Comparison of ENCODE assay signal across 21 cellular contexts in genomic region chr20:31803552-31804291, GRCh38. TPM values are rescaled to one million over a fixed set of nuclear protein-coding genes. Genes with fewer than 3 reads are reported as not detected.
DNase-seq lines count a peak whose midpoint lies in the region; ATAC-seq, FAIRE-seq and TF ChIP-seq lines count a peak whose summit lies in the region.
"Had no signal": no experiment of that assay in that cellular context is flagged by ENCODE, and none has a peak within 500 bp of the region (broad histone marks: within the 10 kb centered on the region; RNA-seq: fewer than 3 reads in every experiment).

No MANE protein-coding gene starts in this region.

- no peak for TF ChIP-seq POLR2A in HepG2 (IDR thresholded peaks at IDR 0.05; ENCODE audit: insufficient read depth in 1 of 2, low read depth in 2 of 2, low read length in 2 of 2)
- no peak for TF ChIP-seq POLR2A in right lobe of liver (IDR thresholded peaks at IDR 0.05)

- CTCF ChIA-PET in HepG2 (lab: Yijun Ruan, JAX; ENCODE audit: low intra/inter-chr PET ratio, low total read pairs) = no interaction called here

- BruUV-seq in HepG2 (replicated peaks; lab: Mats Ljungman, UMichigan) = TSS peak; percentile 6

- H3K36me3 ChIP-seq in HepG2 (replicated peaks in 1 of 2; ENCODE audit: control insufficient read depth in 1 of 2, insufficient read depth in 2 of 2, low read length in 2 of 2) (peaks cover 14 to 50% of the 10 kb centered on the region in 2 experiments), right lobe of liver (no peaks in the 10 kb centered on the region), osteoblast (ENCODE audit: insufficient read depth, low read length) (peaks cover 56% of the 10 kb centered on the region)

- no peak overlapping the region for H3K4me3 Mint-ChIP-seq in T-helper 17 cell
- H3K4me3 Mint-ChIP-seq in chondrocyte (ENCODE audit: unreplicated experiment) = no peak overlapping the region
- H3K4me3 Mint-ChIP-seq in type B pancreatic cell = no peak overlapping the region
- H3K4me3 Mint-ChIP-seq: CD8-positive, alpha-beta T cell; HFFc6 had no signal

- ATAC-seq in HepG2 = no peak
- no peak for ATAC-seq in right lobe of liver
- ATAC-seq in T-helper 17 cell = no peak
- no peak for ATAC-seq in left ventricle myocardium superior
- ATAC-seq: CD8-positive, alpha-beta T cell had no signal

- DNase-seq in HepG2 (ENCODE audit: low spot score) = no peak
- DNase-seq in right lobe of liver = no peak
- DNase-seq in T-helper 17 cell = no peak
- no peak for DNase-seq in chondrocyte (ENCODE audit: low spot score)
- DNase-seq in type B pancreatic cell (ENCODE audit: extremely low spot score, unreplicated experiment) = peak; percentile 57
- no peak for DNase-seq in left ventricle myocardium superior
- no peak for DNase-seq in UCSD-AML1 (lab: John Stamatoyannopoulos, UW; ENCODE audit: unreplicated experiment)
- DNase-seq in osteoblast (ENCODE audit: insufficient read length, low spot score, missing footprints) = no peak
- DNase-seq: AML-193; CD8-positive, alpha-beta T cell; GOT3; HFFc6; NCI-H1417; NCI-H2029; NCI-H2171 treated with DMSO at 0.1 percent for 48 hours; NCI-H774; SHP77 had no signal

- H3K9me3 Mint-ChIP-seq in chondrocyte (ENCODE audit: low read depth) (no peaks in the 10 kb centered on the region), type B pancreatic cell (no peaks in the 10 kb centered on the region)
- H3K9me3 Mint-ChIP-seq: CD8-positive, alpha-beta T cell; HFFc6 had no signal

- intact Hi-C loops in HepG2 (cut with micrococcal nuclease; ENCODE audit: unreplicated experiment) = no loop called here
- intact Hi-C loops in right lobe of liver (cut with DNase I) = no loop called here
- intact Hi-C loops in left ventricle myocardium superior (cut with micrococcal nuclease) = no loop called here

- 97% methylated on average over 7 of the region's 7 CpGs for WGBS in HepG2 (ENCODE audit: low lambda C conversion rate)
- 83% methylated on average over 7 of the region's 7 CpGs for WGBS in right lobe of liver (ENCODE audit: insufficient coverage, low coverage, low lambda C conversion rate, missing lambda C conversion rate)

- H3K4me3 ChIP-seq in HepG2 (replicated peaks in 1 of 3; ENCODE audit: insufficient read depth in 1 of 3, low read depth in 2 of 3, low read length in 3 of 3) = no peak overlapping the region
- no peak overlapping the region for H3K4me3 ChIP-seq in right lobe of liver
- no peak overlapping the region for H3K4me3 ChIP-seq in osteoblast (ENCODE audit: insufficient read depth, low read length)

- H3K4me1 ChIP-seq in HepG2 (ENCODE audit: insufficient read depth, low read length) (no peaks in the 10 kb centered on the region), right lobe of liver (no peaks in the 10 kb centered on the region), osteoblast (ENCODE audit: insufficient read depth, low read length) (no peaks in the 10 kb centered on the region)

- FAIRE-seq in HepG2 (lab: Jason Lieb, UNC) = no peak
- FAIRE-seq: D721Med, RCC 7860 had no signal

- POLR2A ChIA-PET in HepG2 (lab: Yijun Ruan, JAX) = no interaction called here

- in situ Hi-C loops in HepG2 (cut with HindIII; ENCODE audit: extremely low pct_ligation_motif_present, low pct_unique_long_range_greater_than_20kb) = no loop called here

- no peaks in the 10 kb centered on the region for H3K27me3 ChIP-seq in HepG2 (ENCODE audit: control insufficient read depth in 1 of 2, insufficient read depth in 2 of 2, low read length in 2 of 2)
- H3K27me3 ChIP-seq in right lobe of liver = no peaks in the 10 kb centered on the region
- no peaks in the 10 kb centered on the region for H3K27me3 ChIP-seq in osteoblast (ENCODE audit: insufficient read depth, low read length)

- H3K27me3 Mint-ChIP-seq in T-helper 17 cell = no peaks in the 10 kb centered on the region
- H3K27me3 Mint-ChIP-seq in chondrocyte (ENCODE audit: low read depth) = no peaks in the 10 kb centered on the region
- no peaks in the 10 kb centered on the region for H3K27me3 Mint-ChIP-seq in type B pancreatic cell

- H3K9me3 ChIP-seq in HepG2 (ENCODE audit: low read length) (no peaks in the 10 kb centered on the region), right lobe of liver (no peaks in the 10 kb centered on the region), T-helper 17 cell (ENCODE audit: control insufficient read depth, low read length, poor library complexity, severe bottlenecking) (no peaks in the 10 kb centered on the region), osteoblast (ENCODE audit: low read depth, low read length) (no peaks in the 10 kb centered on the region)

- H4K20me1 ChIP-seq in HepG2 (ENCODE audit: insufficient read depth, low read length) (no peaks in the 10 kb centered on the region), osteoblast (ENCODE audit: insufficient read depth, low read length) (no peaks in the 10 kb centered on the region)

- H3K9ac ChIP-seq in HepG2 (ENCODE audit: insufficient read depth, low read depth, low read length) = no peak overlapping the region

- H3K79me2 ChIP-seq in HepG2 (ENCODE audit: insufficient read depth, low read length) (no peaks in the 10 kb centered on the region), osteoblast (ENCODE audit: insufficient read depth, low read length) (no peaks in the 10 kb centered on the region)

- H3K27ac Mint-ChIP-seq in T-helper 17 cell (peak overlapping the region; percentile 82), chondrocyte (ENCODE audit: unreplicated experiment) (peak overlapping the region; percentile 19), type B pancreatic cell (no peak overlapping the region)
- H3K27ac Mint-ChIP-seq: CD8-positive, alpha-beta T cell; HFFc6 had no signal

- H2AFZ ChIP-seq in HepG2 (ENCODE audit: low read length) (no peak overlapping the region), osteoblast (ENCODE audit: low read length) (no peak overlapping the region)

- H3K4me2 ChIP-seq in HepG2 (ENCODE audit: low read depth, low read length) (no peak overlapping the region), osteoblast (ENCODE audit: insufficient read depth, low read length) (no peak overlapping the region)

- TF ChIP-seq RAD21 in HepG2 (CRISPR knock-in tag; IDR thresholded peaks at IDR 0.05) = no peak

- H3K36me3 Mint-ChIP-seq in T-helper 17 cell (ENCODE audit: low read depth) (peaks cover 2% of the 10 kb centered on the region), chondrocyte (ENCODE audit: low read depth) (peaks cover 27% of the 10 kb centered on the region), type B pancreatic cell (peaks cover 8% of the 10 kb centered on the region)
- H3K36me3 Mint-ChIP-seq: CD8-positive, alpha-beta T cell had no signal

- H3K4me1 Mint-ChIP-seq in T-helper 17 cell (peaks cover 11% of the 10 kb centered on the region), chondrocyte (ENCODE audit: low read depth) (peaks cover 42% of the 10 kb centered on the region), type B pancreatic cell (ENCODE audit: unreplicated experiment) (peaks cover 4% of the 10 kb centered on the region)

- no peak for TF ChIP-seq CTCF in HepG2 (CRISPR knock-in tag; IDR thresholded peaks at IDR 0.05)
- TF ChIP-seq CTCF in right lobe of liver (IDR thresholded peaks at IDR 0.05) = no peak
- no peak for TF ChIP-seq CTCF in chondrocyte (IDR thresholded peaks at IDR 0.05)
- TF ChIP-seq CTCF in type B pancreatic cell (conservative IDR thresholded peaks at IDR 0.05) = no peak
- no peak for TF ChIP-seq CTCF in osteoblast (IDR thresholded peaks at IDR 0.05; ENCODE audit: extremely low read depth, low read depth, low read length)

- TF ChIP-seq EP300 in HepG2 (IDR thresholded peaks at IDR 0.05; ENCODE audit: low read depth in 2 of 2, low read length in 2 of 2) (no peak), HepG2 (CRISPR knock-in tag; IDR thresholded peaks at IDR 0.05; ENCODE audit: borderline replicate concordance) (no peak)

- H3K27ac ChIP-seq in HepG2 (ENCODE audit: extremely low read length, insufficient read depth, low read length) (no peak overlapping the region), right lobe of liver (no peak overlapping the region), osteoblast (ENCODE audit: low read depth, low read length) (no peak overlapping the region)

RNA-seq across cellular contexts. Expression of gene MYLK2, which starts 15.4 kb away (rescaled TPM):
- total RNA-seq in HepG2 (2016; rRNA removed; fragmentation: Illumina TruSeq; extraction: Trizol) (0.27 TPM in 1 of 2 replicates, not detected in the other), right lobe of liver (not detected), T-helper 17 cell (not detected), chondrocyte (1.3 to 3.3 TPM (median 2.9 TPM) in 3 replicates), type B pancreatic cell (ENCODE audit: low replicate concordance) (0.21 and 0.77 TPM in 2 replicates), left ventricle myocardium superior (0.10 TPM), osteoblast (under 0.01 and 0.36 TPM in 2 replicates)
- total RNA-seq in HepG2 (2016; cell fraction: cytosol; rRNA removed; fragmentation: Illumina TruSeq; extraction: Trizol; ENCODE audit: low read depth) = 0.09 and 0.10 TPM in 2 replicates
- total RNA-seq in HepG2 (2016; cell fraction: insoluble cytoplasmic fraction; rRNA removed; fragmentation: Illumina TruSeq; extraction: Trizol) = 0.17 TPM in 1 of 2 replicates, not detected in the other
- 0.06 and 0.10 TPM in 2 replicates for total RNA-seq in HepG2 (2016; cell fraction: membrane; rRNA removed; fragmentation: Illumina TruSeq; extraction: Trizol)
- total RNA-seq in HepG2 (2016; cell fraction: nucleus; rRNA removed; fragmentation: Illumina TruSeq; extraction: Trizol) = 0.50 TPM in 1 of 2 replicates, not detected in the other
- 0.04 TPM in 1 of 2 replicates, not detected in the other for polyA plus RNA-seq in HepG2 (2011; rRNA removed)
- 0.03 TPM in 1 of 2 replicates, not detected in the other for polyA plus RNA-seq in HepG2 (2011; cell fraction: cytosol; rRNA removed)
- polyA plus RNA-seq in HepG2 (2011; cell fraction: nucleus; rRNA removed) = 0.05 and 0.32 TPM in 2 replicates
- polyA plus RNA-seq in HepG2 (2012) = not detected in 2 replicates
- polyA plus RNA-seq in HepG2 (2016; cell fraction: cytosol; fragmentation: Illumina TruSeq; extraction: Trizol; ENCODE audit: low read depth) = 0.10 TPM in 1 of 2 replicates, not detected in the other
- polyA plus RNA-seq in HepG2 (2016; cell fraction: insoluble cytoplasmic fraction; fragmentation: Illumina TruSeq; extraction: Trizol; ENCODE audit: low read depth) = 0.21 TPM in 1 of 2 replicates, not detected in the other
- polyA plus RNA-seq in HepG2 (2016; cell fraction: membrane; fragmentation: Illumina TruSeq; extraction: Trizol; ENCODE audit: low read depth) = 0.22 TPM in 1 of 2 replicates, not detected in the other
- polyA plus RNA-seq in HepG2 (2016; cell fraction: nucleus; fragmentation: Illumina TruSeq; extraction: Trizol; ENCODE audit: insufficient read depth, low read depth) = 0.52 and 0.59 TPM in 2 replicates
- polyA minus RNA-seq in HepG2 (2011; rRNA and poly(A)+ RNA removed; ENCODE audit: low replicate concordance) = 0.18 and 0.28 TPM in 2 replicates
- polyA minus RNA-seq in HepG2 (2011; cell fraction: cytosol; rRNA and poly(A)+ RNA removed) = not detected in 2 replicates
- polyA minus RNA-seq in HepG2 (2011; cell fraction: nucleus; rRNA and poly(A)+ RNA removed) = 0.25 and 0.39 TPM in 2 replicates
- total RNA-seq: CD8-positive, alpha-beta T cell had no signal

RNA-seq across cellular contexts. Expression of gene FOXS1, which starts 41.7 kb away (rescaled TPM):
- total RNA-seq in HepG2 (2016; rRNA removed; fragmentation: Illumina TruSeq; extraction: Trizol) (not detected in 2 replicates), right lobe of liver (under 1 TPM in 2 of 6 experiments, not detected in 4; 0.15 to 0.31 TPM), T-helper 17 cell (not detected), chondrocyte (54.1 to 192 TPM (median 185 TPM) in 3 replicates), type B pancreatic cell (ENCODE audit: low replicate concordance) (0.22 TPM in 1 of 2 replicates, not detected in the other), left ventricle myocardium superior (1.3 TPM), osteoblast (under 0.01 and 0.36 TPM in 2 replicates)
- not detected in 2 replicates for total RNA-seq in HepG2 (2016; cell fraction: cytosol; rRNA removed; fragmentation: Illumina TruSeq; extraction: Trizol; ENCODE audit: low read depth)
- total RNA-seq in HepG2 (2016; cell fraction: insoluble cytoplasmic fraction; rRNA removed; fragmentation: Illumina TruSeq; extraction: Trizol) = not detected in 2 replicates
- not detected in 2 replicates for total RNA-seq in HepG2 (2016; cell fraction: membrane; rRNA removed; fragmentation: Illumina TruSeq; extraction: Trizol)
- not detected in 2 replicates for total RNA-seq in HepG2 (2016; cell fraction: nucleus; rRNA removed; fragmentation: Illumina TruSeq; extraction: Trizol)
- not detected in 2 replicates for polyA plus RNA-seq in HepG2 (2011; rRNA removed)
- not detected in 2 replicates for polyA plus RNA-seq in HepG2 (2011; cell fraction: cytosol; rRNA removed)
- not detected in 2 replicates for polyA plus RNA-seq in HepG2 (2011; cell fraction: nucleus; rRNA removed)
- not detected in 2 replicates for polyA plus RNA-seq in HepG2 (2012)
- polyA plus RNA-seq in HepG2 (2016; cell fraction: cytosol; fragmentation: Illumina TruSeq; extraction: Trizol; ENCODE audit: low read depth) = not detected in 2 replicates
- polyA plus RNA-seq in HepG2 (2016; cell fraction: insoluble cytoplasmic fraction; fragmentation: Illumina TruSeq; extraction: Trizol; ENCODE audit: low read depth) = not detected in 2 replicates
- polyA plus RNA-seq in HepG2 (2016; cell fraction: membrane; fragmentation: Illumina TruSeq; extraction: Trizol; ENCODE audit: low read depth) = not detected in 2 replicates
- not detected in 2 replicates for polyA plus RNA-seq in HepG2 (2016; cell fraction: nucleus; fragmentation: Illumina TruSeq; extraction: Trizol; ENCODE audit: insufficient read depth, low read depth)
- not detected in 2 replicates for polyA minus RNA-seq in HepG2 (2011; rRNA and poly(A)+ RNA removed; ENCODE audit: low replicate concordance)
- not detected in 2 replicates for polyA minus RNA-seq in HepG2 (2011; cell fraction: cytosol; rRNA and poly(A)+ RNA removed)
- not detected in 2 replicates for polyA minus RNA-seq in HepG2 (2011; cell fraction: nucleus; rRNA and poly(A)+ RNA removed)
- total RNA-seq: CD8-positive, alpha-beta T cell; HFFc6; LHCN-M2; NCI-H460 had no signal

Comparison
In these comparisons a context has a peak if more than half of its experiments do, and no peak if none do; other contexts are left out.
1. RNA of gene FOXS1, which starts 41.7 kb away (total RNA-seq): 54.1 to 192 TPM in chondrocyte; 1.3 TPM in left ventricle myocardium superior (single experiment), under 0.01 to 0.36 TPM in osteoblast, 0.22 TPM in type B pancreatic cell, 0.15 to 0.31 TPM in right lobe of liver, not detected in HepG2 and not detected in T-helper 17 cell; every median in the first group is over 10 times any median in the second.